Comparison of ENCODE assay signal across 28 cellular contexts in genomic region chr2:97889156-97889555, GRCh38.
"Had no signal": no experiment of that assay in that cellular context is flagged by ENCODE, and none has a peak within 500 bp of the region (broad histone marks: within the 10 kb centered on the region; RNA-seq: fewer than 3 reads in every experiment).

No MANE protein-coding gene starts in this region.

- ATAC-seq: activated CD4-positive, alpha-beta T cell treated with anti-CD3 and anti-CD28 coated beads for 36 hours; activated CD8-positive, alpha-beta memory T cell treated with anti-CD3 and anti-CD28 coated beads, Interleukin-2, amount 10 ng/mL, durations not matched to agents 7 days and 5 days; activated CD8-positive, alpha-beta T cell treated with anti-CD3 and anti-CD28 coated beads, Interleukin-2, amount 10 ng/mL, durations not matched to agents 7 days and 5 days; activated T-cell treated with anti-CD3 and anti-CD28 coated beads, Interleukin-2, amount 50 U/mL, for 72 hours; esophagus mucosa; foreskin keratinocyte; gastrocnemius medialis; heart left ventricle had no signal

- H3K27ac Mint-ChIP-seq: activated CD4-positive, alpha-beta memory T cell treated with anti-CD3 and anti-CD28 coated beads for 36 hours; activated CD4-positive, alpha-beta T cell treated with anti-CD3 and anti-CD28 coated beads for 36 hours; activated CD4-positive, alpha-beta T cell treated with anti-CD3 and anti-CD28 coated beads, Interleukin-2, amount 10 ng/mL, durations not matched to agents 24 days and 14 days; activated CD8-positive, alpha-beta memory T cell treated with anti-CD3 and anti-CD28 coated beads, Interleukin-2, amount 10 ng/mL, durations not matched to agents 7 days and 5 days; activated CD8-positive, alpha-beta T cell treated with anti-CD3 and anti-CD28 coated beads, Interleukin-2, amount 10 ng/mL, durations not matched to agents 7 days and 5 days; activated naive CD4-positive, alpha-beta T cell treated with anti-CD3 and anti-CD28 coated beads, Interleukin-2, amount 10 ng/mL, durations not matched to agents 7 days and 5 days; activated naive CD8-positive, alpha-beta T cell; activated T-cell treated with anti-CD3 and anti-CD28 coated beads, Interleukin-2, amount 50 U/mL, for 72 hours; dendritic cell treated with granulocyte-macrophage colony-stimulating factor and Interleukin-4, amounts not matched to agents 40 ng/mL and 50 ng/mL, for 4 days; endodermal cell had no signal

- DNase-seq: activated CD4-positive, alpha-beta memory T cell treated with anti-CD3 and anti-CD28 coated beads for 36 hours; activated CD4-positive, alpha-beta T cell treated with anti-CD3 and anti-CD28 coated beads for 36 hours; activated CD4-positive, alpha-beta T cell treated with anti-CD3 and anti-CD28 coated beads, Interleukin-2, amount 10 ng/mL, durations not matched to agents 24 days and 14 days; activated CD4-positive, CD25-positive, alpha-beta regulatory T cell; activated CD4-positive, CD25-positive, alpha-beta regulatory T cell treated with anti-CD3 and anti-CD28 coated beads, Interleukin-2, amount 50 U/mL, for 72 hours; activated CD8-positive, alpha-beta memory T cell treated with anti-CD3 and anti-CD28 coated beads, Interleukin-2, amount 10 ng/mL, durations not matched to agents 7 days and 5 days; activated CD8-positive, alpha-beta memory T cell treated with anti-CD3 and anti-CD28 coated beads, Interleukin-2, amount 50 U/mL, for 4 hours; activated CD8-positive, alpha-beta T cell treated with anti-CD3 and anti-CD28 coated beads, Interleukin-2, amount 10 ng/mL, durations not matched to agents 7 days and 5 days; activated gamma-delta T cell; activated naive CD4-positive, alpha-beta T cell; activated naive CD4-positive, alpha-beta T cell treated with anti-CD3 and anti-CD28 coated beads, Interleukin-2, amount 10 ng/mL, durations not matched to agents 7 days and 5 days; activated T-cell treated with anti-CD3 and anti-CD28 coated beads, Interleukin-2, amount 50 U/mL, for 1 hour; activated T-cell treated with anti-CD3 and anti-CD28 coated beads, Interleukin-2, amount 50 U/mL, for 72 hours; amniotic stem cell; brain microvascular endothelial cell; colonic mucosa; dorsolateral prefrontal cortex; effector memory CD4-positive, alpha-beta T cell; endodermal cell; foreskin keratinocyte; gastrocnemius medialis; glutamatergic neuron; heart left ventricle; T-helper 2 cell had no signal

- H3K4me1 Mint-ChIP-seq: activated CD4-positive, alpha-beta T cell treated with anti-CD3 and anti-CD28 coated beads for 36 hours; activated CD4-positive, alpha-beta T cell treated with anti-CD3 and anti-CD28 coated beads, Interleukin-2, amount 10 ng/mL, durations not matched to agents 24 days and 14 days; activated CD8-positive, alpha-beta memory T cell treated with anti-CD3 and anti-CD28 coated beads, Interleukin-2, amount 10 ng/mL, durations not matched to agents 7 days and 5 days; activated naive CD4-positive, alpha-beta T cell treated with anti-CD3 and anti-CD28 coated beads, Interleukin-2, amount 10 ng/mL, durations not matched to agents 7 days and 5 days; endodermal cell had no signal

- H3K27me3 Mint-ChIP-seq: activated CD4-positive, alpha-beta memory T cell treated with anti-CD3 and anti-CD28 coated beads for 36 hours; activated CD4-positive, alpha-beta T cell treated with anti-CD3 and anti-CD28 coated beads for 36 hours; activated CD4-positive, alpha-beta T cell treated with anti-CD3 and anti-CD28 coated beads, Interleukin-2, amount 10 ng/mL, durations not matched to agents 24 days and 14 days; activated CD8-positive, alpha-beta memory T cell treated with anti-CD3 and anti-CD28 coated beads, Interleukin-2, amount 10 ng/mL, durations not matched to agents 7 days and 5 days; activated naive CD4-positive, alpha-beta T cell treated with anti-CD3 and anti-CD28 coated beads, Interleukin-2, amount 10 ng/mL, durations not matched to agents 7 days and 5 days; activated naive CD8-positive, alpha-beta T cell; central memory CD8-positive, alpha-beta T cell; dendritic cell treated with granulocyte-macrophage colony-stimulating factor and Interleukin-4, amounts not matched to agents 40 ng/mL and 50 ng/mL, for 4 days had no signal

- H3K4me3 Mint-ChIP-seq: activated CD4-positive, alpha-beta memory T cell treated with anti-CD3 and anti-CD28 coated beads for 36 hours; activated CD4-positive, alpha-beta T cell treated with anti-CD3 and anti-CD28 coated beads for 36 hours; activated CD4-positive, alpha-beta T cell treated with anti-CD3 and anti-CD28 coated beads, Interleukin-2, amount 10 ng/mL, durations not matched to agents 24 days and 14 days; activated CD8-positive, alpha-beta memory T cell treated with anti-CD3 and anti-CD28 coated beads, Interleukin-2, amount 10 ng/mL, durations not matched to agents 7 days and 5 days; activated CD8-positive, alpha-beta T cell treated with anti-CD3 and anti-CD28 coated beads, Interleukin-2, amount 10 ng/mL, durations not matched to agents 7 days and 5 days; activated naive CD4-positive, alpha-beta T cell treated with anti-CD3 and anti-CD28 coated beads, Interleukin-2, amount 10 ng/mL, durations not matched to agents 7 days and 5 days; activated naive CD8-positive, alpha-beta T cell; activated T-cell treated with anti-CD3 and anti-CD28 coated beads, Interleukin-2, amount 50 U/mL, for 72 hours; central memory CD8-positive, alpha-beta T cell; dendritic cell treated with granulocyte-macrophage colony-stimulating factor and Interleukin-4, amounts not matched to agents 40 ng/mL and 50 ng/mL, for 4 days; endodermal cell had no signal
